34 cellular contexts compared by ENCODE assay signal in genomic region chrX:48969471-48969870, GRCh38.
"Had no signal": no experiment of that assay in that cellular context is flagged by ENCODE, and none has a peak within 500 bp of the region (broad histone marks: within the 10 kb centered on the region; RNA-seq: fewer than 3 reads in every experiment).

No MANE protein-coding gene starts in this region.

- DNase-seq: Karpas-422, Kasumi-1, MG63, MM.1S, MV-4-11, NCI-H1048, NCI-H1092, NCI-H1092 treated with DMSO at 0.1 percent for 48 hours, NCI-H1105, NCI-H1105 treated with DMSO at 0.1 percent for 48 hours, NCI-H1417, NCI-H1417 treated with DMSO at 0.1 percent for 48 hours, NCI-H1436, NCI-H1436 treated with DMSO at 0.1 percent for 48 hours, NCI-H146, NCI-H1694, NCI-H1694 treated with DMSO at 0.1 percent for 48 hours, NCI-H187, NCI-H187 treated with DMSO at 0.1 percent for 48 hours, NCI-H1930, NCI-H2029, NCI-H2029 treated with DMSO at 0.1 percent for 48 hours, NCI-H2081, NCI-H2081 treated with DMSO at 0.1 percent for 48 hours, NCI-H2107, NCI-H2171, NCI-H2171 treated with DMSO at 0.1 percent for 48 hours, NCI-H2227 treated with DMSO at 0.1 percent for 48 hours, NCI-H226, NCI-H345, NCI-H446, NCI-H446 treated with DMSO at 0.1 percent for 48 hours, NCI-H510A, NCI-H510A treated with DMSO at 0.1 percent for 48 hours had no signal
